ENCODE assay signal across 8 cellular contexts in genomic region chr17:61926831-61927210, GRCh38. TPM values are rescaled to one million over a fixed set of nuclear protein-coding genes. Genes with fewer than 3 reads are reported as not detected.
DNase-seq lines count a peak whose midpoint lies in the region; ATAC-seq, FAIRE-seq and TF ChIP-seq lines count a peak whose summit lies in the region.

No MANE protein-coding gene starts in this region.

- no peak for ATAC-seq in GM21737 (IDR thresholded peaks at IDR 0.05; ENCODE audit: unreplicated experiment)

- H3K27me3 Mint-ChIP-seq in mesothelial cell of epicardium (ENCODE audit: low read depth): peaks cover 2% of the 10 kb centered on the region

- H3K4me3 Mint-ChIP-seq in mesothelial cell of epicardium: peak overlapping the region; percentile 85

- peaks cover 5% of the 10 kb centered on the region for H3K36me3 Mint-ChIP-seq in mesothelial cell of epicardium

- no peaks in the 10 kb centered on the region for H3K27me3 ChIP-seq in BLaER1

- no peaks in the 10 kb centered on the region for H3K9me3 ChIP-seq in BLaER1

- H3K27ac ChIP-seq in BLaER1 (peak overlapping the region; percentile 92), caudate nucleus (ENCODE audit: low read depth, low read length) (peak overlapping the region; percentile 97)

- peak overlapping the region; percentile 97 for H3K27ac Mint-ChIP-seq in mesothelial cell of epicardium

- TF ChIP-seq CTCF in mesothelial cell of epicardium (IDR thresholded peaks at IDR 0.05; ENCODE audit: unreplicated experiment): no peak

- peaks cover 32% of the 10 kb centered on the region for H3K36me3 ChIP-seq in BLaER1

- peaks cover 17% of the 10 kb centered on the region for H3K4me1 Mint-ChIP-seq in mesothelial cell of epicardium

- peak overlapping the region; percentile 94 for H3K9ac ChIP-seq in BLaER1

- peaks cover 16% of the 10 kb centered on the region for H3K4me1 ChIP-seq in BLaER1

- H3K4me3 ChIP-seq in BLaER1: peak overlapping the region; percentile 83

- FAIRE-seq in HTR-8/SVneo (lab: Jason Lieb, UNC): peak; percentile 13

- peak overlapping the region; percentile 82 for H3K4me2 ChIP-seq in BLaER1

- no peaks in the 10 kb centered on the region for H3K9me3 Mint-ChIP-seq in mesothelial cell of epicardium

- H4K20me1 ChIP-seq in BLaER1: no peaks in the 10 kb centered on the region

- DNase-seq in HTR-8/SVneo (ENCODE audit: insufficient read length, low spot score) (no peak), caudate nucleus (lab: John Stamatoyannopoulos, UW) (no peak), mesothelial cell of epicardium (ENCODE audit: low spot score in 2 of 2, unreplicated experiment in 2 of 2) (no peak), GOT3 (lab: John Stamatoyannopoulos, UW) (no peak), medulla oblongata (ENCODE audit: extremely low spot score) (no peak), ecto neural progenitor cell (ENCODE audit: low spot score) (no peak)

RNA-seq across cellular contexts. Expression of gene INTS2, which starts 1.0 kb away (rescaled TPM):
- total RNA-seq in mesothelial cell of epicardium: 15.6 to 17.9 TPM (median 17.1 TPM) in 3 replicates
